ENCODE assay signal across 8 cellular contexts in the genomic region with DNA sequence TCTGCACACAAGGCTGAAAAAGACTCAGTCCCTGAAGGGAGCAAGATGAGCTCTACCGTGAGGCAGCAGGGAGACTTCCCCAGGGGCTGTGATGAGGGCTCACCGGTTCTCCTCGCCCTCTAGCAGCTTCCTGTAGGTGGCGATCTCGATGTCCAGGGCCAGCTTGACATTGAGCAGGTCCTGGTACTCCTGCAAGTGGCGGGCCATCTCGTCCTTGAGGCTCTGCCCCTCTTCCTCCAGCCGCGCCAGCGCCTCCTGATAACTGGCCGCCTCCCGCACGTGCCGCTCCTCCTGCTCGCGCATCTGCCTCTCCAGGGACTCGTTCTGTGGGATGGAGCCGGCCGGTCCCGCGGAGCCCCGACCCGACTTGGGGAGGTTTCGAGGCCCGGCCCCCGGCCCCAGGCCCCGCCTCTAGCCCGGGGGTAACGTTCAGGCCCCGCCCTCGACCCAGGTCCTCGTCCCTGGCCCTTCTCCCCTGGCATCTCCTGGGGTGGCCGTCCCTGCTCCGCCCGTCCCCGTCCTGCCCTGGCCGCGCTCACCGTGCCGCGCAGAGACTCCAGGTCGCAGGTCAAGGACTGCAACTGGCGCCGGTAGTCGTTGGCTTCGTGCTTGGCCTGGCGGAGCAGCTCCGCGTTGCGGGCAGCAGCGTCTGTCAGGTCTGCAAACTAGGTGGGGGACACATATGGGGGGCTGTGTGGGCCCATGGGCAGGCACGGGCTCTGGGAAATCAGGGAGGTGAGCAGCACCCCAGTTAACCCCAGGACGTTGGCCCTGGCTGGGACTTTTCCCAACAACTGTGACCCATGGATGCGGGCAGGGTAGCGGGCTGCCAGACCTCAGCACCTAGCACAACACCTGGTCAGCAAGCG. TPM values are rescaled to one million over a fixed set of nuclear protein-coding genes. Genes with fewer than 3 reads are reported as not detected.
DNase-seq lines count a peak whose midpoint lies in the region; ATAC-seq and TF ChIP-seq lines count a peak whose summit lies in the region.

No MANE protein-coding gene starts in this region.

- no peaks in the 10 kb centered on the region for H3K9me2 ChIP-seq in DOHH2 (replicated peaks; ENCODE audit: control insufficient read depth, low read length)

- H3K4me2 ChIP-seq in DOHH2 (ENCODE audit: low read length) (peak overlapping the region; percentile 55), mesendoderm (ENCODE audit: low read length) (peak overlapping the region; percentile 78)

- peak; percentile 87 for ATAC-seq in effector memory CD8-positive, alpha-beta T cell (replicated peaks)
- ATAC-seq in GM19452 (IDR thresholded peaks at IDR 0.05; ENCODE audit: unreplicated experiment), result no peak

- H3K23ac ChIP-seq in mesendoderm (ENCODE audit: low read length), result no peak overlapping the region

- peak overlapping the region; percentile 26 for H3K9ac ChIP-seq in mesendoderm (ENCODE audit: low read length)

- H3K79me1 ChIP-seq in mesendoderm (ENCODE audit: low read length), result no peaks in the 10 kb centered on the region

- H3K27ac ChIP-seq in DOHH2 (ENCODE audit: low read depth, low read length) (no peak overlapping the region), mesendoderm (ENCODE audit: low read depth, low read length) (no peak overlapping the region)

- H3K9me3 Mint-ChIP-seq in effector memory CD8-positive, alpha-beta T cell, result no peaks in the 10 kb centered on the region

- no peaks in the 10 kb centered on the region for H3K9me3 ChIP-seq in DOHH2 (ENCODE audit: control insufficient read depth, insufficient read depth, low read length)

- H3K4me3 Mint-ChIP-seq in effector memory CD8-positive, alpha-beta T cell, result peak overlapping the region in 1 of 2 donors; percentile 26

- H3K36me3 ChIP-seq in DOHH2 (ENCODE audit: control insufficient read depth, low read length) (no peaks in the 10 kb centered on the region), mesendoderm (ENCODE audit: control insufficient read depth, insufficient read depth, low read length) (no peaks in the 10 kb centered on the region)

- H2BK120ac ChIP-seq in mesendoderm (ENCODE audit: low read depth, low read length), result no peak overlapping the region

- no peak overlapping the region for H2BK5ac ChIP-seq in mesendoderm (ENCODE audit: low read length)

- no peaks in the 10 kb centered on the region for H3K79me2 ChIP-seq in DOHH2 (ENCODE audit: control insufficient read depth, low read length)
- H3K79me2 ChIP-seq in mesendoderm (ENCODE audit: control insufficient read depth, insufficient read depth, low read length), result no peaks in the 10 kb centered on the region

- no peak overlapping the region for H3K27ac Mint-ChIP-seq in effector memory CD8-positive, alpha-beta T cell

- no peak for DNase-seq in LNCaP clone FGC (ENCODE audit: low read depth)
- peak; percentile 48 for DNase-seq in activated CD4-positive, alpha-beta T cell treated with anti-CD3 and anti-CD28 coated beads, Interleukin-2, amount 50 U/mL, for 1 hour
- peak; percentile 29 to 45 (median 37) for DNase-seq in effector memory CD8-positive, alpha-beta T cell
- peak; percentile 93 for DNase-seq in mesendoderm
- peak; percentile 1 to 37 (median 24) for DNase-seq in stimulated activated naive CD4-positive, alpha-beta T cell (lab: John Stamatoyannopoulos, UW)
- DNase-seq in NCI-H2081 treated with DMSO at 0.1 percent for 48 hours (lab: John Stamatoyannopoulos, UW), result no peak

- no peak overlapping the region for H2BK15ac ChIP-seq in mesendoderm (replicated peaks; ENCODE audit: low read depth)

- H3K4me1 ChIP-seq in DOHH2 (ENCODE audit: control insufficient read depth, low read length), result peaks cover 22% of the 10 kb centered on the region
- no peaks in the 10 kb centered on the region for H3K4me1 ChIP-seq in mesendoderm (ENCODE audit: control insufficient read depth, low read depth, low read length)

- peak overlapping the region; percentile 71 for H3K56ac ChIP-seq in mesendoderm (ENCODE audit: low read length)

- no CpG with 5 or more reads among the region's 56 CpGs for WGBS in mesendoderm (ENCODE audit: extremely low coverage, insufficient coverage, low lambda C conversion rate)

- H3K36me3 Mint-ChIP-seq in effector memory CD8-positive, alpha-beta T cell (ENCODE audit: insufficient read depth), result no peaks in the 10 kb centered on the region

- H3K27me3 ChIP-seq in DOHH2 (ENCODE audit: control insufficient read depth, low read length), result peaks cover 46% of the 10 kb centered on the region
- H3K27me3 ChIP-seq in mesendoderm (ENCODE audit: insufficient read depth, low read length, poor library complexity), result no peaks in the 10 kb centered on the region

- H3K4ac ChIP-seq in mesendoderm (ENCODE audit: low read depth, low read length), result no peak overlapping the region

- no peaks in the 10 kb centered on the region for H3F3A ChIP-seq in DOHH2 (ENCODE audit: control insufficient read depth, insufficient read depth)

- H4K5ac ChIP-seq in mesendoderm (ENCODE audit: low read length), result no peak overlapping the region

- H3K27me3 Mint-ChIP-seq in effector memory CD8-positive, alpha-beta T cell, result peaks cover 28 to 69% of the 10 kb centered on the region in 2 donors

- peak; percentile 63 for TF ChIP-seq CTCF in DOHH2 (IDR thresholded peaks at IDR 0.05; ENCODE audit: low read depth, low read length, poor library complexity, severe bottlenecking)
- peak; percentile 41; the same call in 1 of the 2 replicates for TF ChIP-seq CTCF in LNCaP clone FGC (IDR thresholded peaks at IDR 0.05; ENCODE audit: control insufficient read depth, extremely low read depth, insufficient read depth)

- peaks cover 9 to 10% of the 10 kb centered on the region in 2 donors for H3K4me1 Mint-ChIP-seq in effector memory CD8-positive, alpha-beta T cell (ENCODE audit: low read depth in 2 of 2)

- H4K8ac ChIP-seq in mesendoderm (ENCODE audit: low read depth, low read length), result no peak overlapping the region

- H3K18ac ChIP-seq in mesendoderm (ENCODE audit: low read length), result no peak overlapping the region

- H3K4me3 ChIP-seq in DOHH2 (ENCODE audit: low read length), result peak overlapping the region; percentile 32
- H3K4me3 ChIP-seq in LNCaP clone FGC (ENCODE audit: low read depth, low read length), result no peak overlapping the region
- no peak overlapping the region for H3K4me3 ChIP-seq in mesendoderm (ENCODE audit: low read length)

- no peak overlapping the region for H2AK5ac ChIP-seq in mesendoderm (ENCODE audit: low read length)

- H4K20me1 ChIP-seq in DOHH2 (ENCODE audit: control insufficient read depth, insufficient read depth, low read depth, low read length), result no peaks in the 10 kb centered on the region

RNA-seq across cellular contexts. Expression of a gene that starts 3.9 kb away (rescaled TPM):
- polyA plus RNA-seq in mesendoderm (2013, experiment 1 of 2), result 0.22 TPM
- polyA plus RNA-seq in mesendoderm (2013, experiment 2 of 2), result 0.27 TPM

RNA-seq across cellular contexts. Expression of a gene that starts 12.1 kb away (rescaled TPM):
- 95.7 TPM for polyA plus RNA-seq in mesendoderm (2013, experiment 1 of 2)
- 98.4 TPM for polyA plus RNA-seq in mesendoderm (2013, experiment 2 of 2)

RNA-seq across cellular contexts. Expression of a gene that starts 36.2 kb away (rescaled TPM):
- polyA plus RNA-seq in mesendoderm (2013, experiment 1 of 2), result 23.3 TPM
- 23.0 TPM for polyA plus RNA-seq in mesendoderm (2013, experiment 2 of 2)

RNA-seq across cellular contexts. Expression of a gene that starts 56.7 kb away (rescaled TPM):
- polyA plus RNA-seq in mesendoderm (2013, experiment 1 of 2), result 3.5 TPM
- 3.5 TPM for polyA plus RNA-seq in mesendoderm (2013, experiment 2 of 2)

Comparison
In these comparisons a context has a peak if more than half of its experiments do, and no peak if none do; other contexts are left out.
1. DNase-seq: peak in activated CD4-positive, alpha-beta T cell treated with anti-CD3 and anti-CD28 coated beads, Interleukin-2, amount 50 U/mL, for 1 hour (single experiment), effector memory CD8-positive, alpha-beta T cell (3 of 3), mesendoderm (single experiment) and stimulated activated naive CD4-positive, alpha-beta T cell (6 of 6); none in LNCaP clone FGC (single experiment) and NCI-H2081 treated with DMSO at 0.1 percent for 48 hours (single experiment).